ENCODE assay signal across 23 cellular contexts in genomic region chr4:83342476-83342875, GRCh38.
"Had no signal": no experiment of that assay in that cellular context is flagged by ENCODE, and none has a peak within 500 bp of the region (broad histone marks: within the 10 kb centered on the region; RNA-seq: fewer than 3 reads in every experiment).

No MANE protein-coding gene starts in this region.

- ATAC-seq: activated CD8-positive, alpha-beta T cell treated with anti-CD3 and anti-CD28 coated beads for 36 hours; activated T-cell treated with anti-CD3 and anti-CD28 coated beads, Interleukin-2, amount 50 U/mL, for 72 hours; body of pancreas; T-helper 17 cell had no signal

- H3K36me3 ChIP-seq: ascending aorta had no signal

- H3K4me1 ChIP-seq: ascending aorta, body of pancreas had no signal

- H3K27me3 ChIP-seq: ascending aorta, body of pancreas had no signal

- H3K9me3 ChIP-seq: body of pancreas had no signal

- DNase-seq: activated CD4-positive, CD25-positive, alpha-beta regulatory T cell; activated CD8-positive, alpha-beta memory T cell treated with anti-CD3 and anti-CD28 coated beads, Interleukin-2, amount 50 U/mL, for 4 hours; activated CD8-positive, alpha-beta T cell treated with anti-CD3 and anti-CD28 coated beads for 36 hours; activated gamma-delta T cell treated with Interleukin-2 at 50 U/mL for 16 hours; activated naive CD4-positive, alpha-beta T cell treated with anti-CD3 and anti-CD28 coated beads, Interleukin-2, amount 10 ng/mL, durations not matched to agents 7 days and 5 days; activated naive CD8-positive, alpha-beta T cell treated with anti-CD3 and anti-CD28 coated beads, Interleukin-2, amount 10 ng/mL, durations not matched to agents 7 days and 5 days; activated T-cell treated with anti-CD3 and anti-CD28 coated beads, Interleukin-2, amount 50 U/mL, for 72 hours; amniotic stem cell; body of pancreas; Kasumi-1; KBM-7; NCI-H1105; NCI-H1436 treated with DMSO at 0.1 percent for 48 hours; NCI-H187; NCI-H2081; NCI-H510A treated with DMSO at 0.1 percent for 48 hours; NCI-H69; PC-9; SIG-M5; T-helper 17 cell; T-helper 9 cell had no signal

- H3K4me3 ChIP-seq: ascending aorta, body of pancreas, PC-9 had no signal

- H3K27ac ChIP-seq: ascending aorta, body of pancreas, PC-9, VCaP had no signal
